12 cellular contexts compared by ENCODE assay signal in genomic region chr22:43891360-43892182, GRCh38. TPM values are rescaled to one million over a fixed set of nuclear protein-coding genes. Genes with fewer than 3 reads are reported as not detected.
DNase-seq lines count a peak whose midpoint lies in the region; ATAC-seq lines count a peak whose summit lies in the region.
"Had no signal": no experiment of that assay in that cellular context is flagged by ENCODE, and none has a peak within 500 bp of the region (broad histone marks: within the 10 kb centered on the region; RNA-seq: fewer than 3 reads in every experiment).

A gene with protein sequence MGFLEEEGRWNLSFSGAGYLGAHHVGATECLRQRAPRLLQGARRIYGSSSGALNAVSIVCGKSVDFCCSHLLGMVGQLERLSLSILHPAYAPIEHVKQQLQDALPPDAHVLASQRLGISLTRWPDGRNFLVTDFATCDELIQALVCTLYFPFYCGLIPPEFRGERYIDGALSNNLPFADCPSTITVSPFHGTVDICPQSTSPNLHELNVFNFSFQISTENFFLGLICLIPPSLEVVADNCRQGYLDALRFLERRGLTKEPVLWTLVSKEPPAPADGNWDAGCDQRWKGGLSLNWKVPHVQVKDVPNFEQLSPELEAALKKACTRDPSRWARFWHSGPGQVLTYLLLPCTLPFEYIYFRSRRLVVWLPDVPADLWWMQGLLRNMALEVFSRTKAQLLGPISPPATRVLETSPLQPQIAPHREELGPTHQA (minus strand): TSS chr22:43892013. CDS start chr22:43891880, 133 bp downstream.

- H3K36me3 Mint-ChIP-seq in activated CD4-positive, alpha-beta T cell treated with anti-CD3 and anti-CD28 coated beads, Interleukin-2, amount 10 ng/mL, durations not matched to agents 24 days and 14 days (ENCODE audit: low read depth) = no peaks in the 10 kb centered on the region
- no peaks in the 10 kb centered on the region for H3K36me3 Mint-ChIP-seq in activated T-cell treated with anti-CD3 and anti-CD28 coated beads, Interleukin-2, amount 50 U/mL, for 4 hours (ENCODE audit: insufficient read depth)

- peak; percentile 59 for DNase-seq in activated CD4-positive, alpha-beta T cell treated with anti-CD3 and anti-CD28 coated beads, Interleukin-2, amount 10 ng/mL, durations not matched to agents 24 days and 14 days
- DNase-seq in activated CD4-positive, alpha-beta T cell treated with anti-CD3 and anti-CD28 coated beads for 4 hours = no peak
- no peak for DNase-seq in activated T-cell treated with anti-CD3 and anti-CD28 coated beads, Interleukin-2, amount 50 U/mL, for 4 hours
- peak; percentile 14 to 20 for DNase-seq in stimulated activated CD4-positive, alpha-beta T cell treated with anti-CD3 and anti-CD28 coated beads, Interleukin-4, amount 100 ng/mL, for 48 hours (ENCODE audit: low read depth in 2 of 2)
- no peak for DNase-seq in EL
- DNase-seq: hippocampal formation, NCI-H1105 treated with DMSO at 0.1 percent for 48 hours, thyroid gland had no signal

- H3K4me3 Mint-ChIP-seq in activated CD4-positive, alpha-beta T cell treated with anti-CD3 and anti-CD28 coated beads, Interleukin-2, amount 10 ng/mL, durations not matched to agents 24 days and 14 days = no peak within 1 kb of the TSS
- no peak within 1 kb of the TSS for H3K4me3 Mint-ChIP-seq in activated T-cell treated with anti-CD3 and anti-CD28 coated beads, Interleukin-2, amount 50 U/mL, for 4 hours

- H3K4me1 Mint-ChIP-seq in activated CD4-positive, alpha-beta T cell treated with anti-CD3 and anti-CD28 coated beads, Interleukin-2, amount 10 ng/mL, durations not matched to agents 24 days and 14 days = no peaks in the 10 kb centered on the region
- H3K4me1 Mint-ChIP-seq in activated T-cell treated with anti-CD3 and anti-CD28 coated beads, Interleukin-2, amount 50 U/mL, for 4 hours (ENCODE audit: low read depth) = no peaks in the 10 kb centered on the region

- intact Hi-C loops in activated CD4-positive, alpha-beta T cell treated with anti-CD3 and anti-CD28 coated beads, Interleukin-2, amount 10 ng/mL, durations not matched to agents 24 days and 14 days (cut with micrococcal nuclease) = no loop called here

- peak; percentile 54 to 58 for ATAC-seq in activated T-cell treated with anti-CD3 and anti-CD28 coated beads, Interleukin-2, amount 50 U/mL, for 4 hours
- ATAC-seq in GM19467 (IDR thresholded peaks at IDR 0.05; ENCODE audit: unreplicated experiment) = no peak
- ATAC-seq in HG03469 (IDR thresholded peaks at IDR 0.05; ENCODE audit: unreplicated experiment) = no peak

- peaks cover 30% of the 10 kb centered on the region for H3K27me3 Mint-ChIP-seq in activated CD4-positive, alpha-beta T cell treated with anti-CD3 and anti-CD28 coated beads, Interleukin-2, amount 10 ng/mL, durations not matched to agents 24 days and 14 days
- peaks cover 61% of the 10 kb centered on the region for H3K27me3 Mint-ChIP-seq in activated T-cell treated with anti-CD3 and anti-CD28 coated beads, Interleukin-2, amount 50 U/mL, for 4 hours (ENCODE audit: low read depth)

- no peaks in the 10 kb centered on the region for H3K9me3 ChIP-seq in iPS-18c (ENCODE audit: control insufficient read depth, insufficient read depth, low read length)
- H3K9me3 ChIP-seq: thyroid gland had no signal

- no peak within 1 kb of the TSS for H3K27ac Mint-ChIP-seq in activated CD4-positive, alpha-beta T cell treated with anti-CD3 and anti-CD28 coated beads, Interleukin-2, amount 10 ng/mL, durations not matched to agents 24 days and 14 days

- no peaks in the 10 kb centered on the region for H3K9me3 Mint-ChIP-seq in activated CD4-positive, alpha-beta T cell treated with anti-CD3 and anti-CD28 coated beads, Interleukin-2, amount 10 ng/mL, durations not matched to agents 24 days and 14 days
- no peaks in the 10 kb centered on the region for H3K9me3 Mint-ChIP-seq in activated T-cell treated with anti-CD3 and anti-CD28 coated beads, Interleukin-2, amount 50 U/mL, for 4 hours

- H3K4me3 ChIP-seq in iPS-18c (ENCODE audit: insufficient read depth, low read depth, low read length) = peak within 1 kb of the TSS; percentile 74
- H3K4me3 ChIP-seq: thyroid gland had no signal

RNA-seq across cellular contexts. Expression of the gene that starts here (rescaled TPM):
- total RNA-seq in activated CD4-positive, alpha-beta T cell treated with anti-CD3 and anti-CD28 coated beads, Interleukin-2, amount 10 ng/mL, durations not matched to agents 24 days and 14 days = not detected in 2 replicates
- total RNA-seq in activated T-cell treated with anti-CD3 and anti-CD28 coated beads, Interleukin-2, amount 50 U/mL, for 4 hours = not detected
- total RNA-seq: renal cortical epithelial cell, thyroid gland had no signal

Comparison
In these comparisons a context has a peak if more than half of its experiments do, and no peak if none do; other contexts are left out.
1. Peak in DNase-seq in activated CD4-positive, alpha-beta T cell treated with anti-CD3 and anti-CD28 coated beads, Interleukin-2, amount 10 ng/mL, durations not matched to agents 24 days and 14 days; RNA of the gene not detected or under 1 TPM.
2. Peak in ATAC-seq in activated T-cell treated with anti-CD3 and anti-CD28 coated beads, Interleukin-2, amount 50 U/mL, for 4 hours; RNA of the gene not detected or under 1 TPM.
3. DNase-seq: peak in stimulated activated CD4-positive, alpha-beta T cell treated with anti-CD3 and anti-CD28 coated beads, Interleukin-4, amount 100 ng/mL, for 48 hours (2 of 2); none in activated CD4-positive, alpha-beta T cell treated with anti-CD3 and anti-CD28 coated beads for 4 hours (0 of 2), activated T-cell treated with anti-CD3 and anti-CD28 coated beads, Interleukin-2, amount 50 U/mL, for 4 hours (single experiment) and EL (single experiment).